ENCODE assay signal across 8 cellular contexts in genomic region chr6:139016337-139017213, GRCh38. TPM values are rescaled to one million over a fixed set of nuclear protein-coding genes. Genes with fewer than 3 reads are reported as not detected.
DNase-seq lines count a peak whose midpoint lies in the region; ATAC-seq lines count a peak whose summit lies in the region.

No MANE protein-coding gene starts in this region.

- intact Hi-C loops in dendritic cell treated with granulocyte-macrophage colony-stimulating factor and Interleukin-4, amounts not matched to agents 40 ng/mL and 50 ng/mL, for 4 days (cut with micrococcal nuclease), result no loop called here

- H3K4me1 Mint-ChIP-seq in dendritic cell treated with granulocyte-macrophage colony-stimulating factor and Interleukin-4, amounts not matched to agents 40 ng/mL and 50 ng/mL, for 4 days (ENCODE audit: low read depth), result peaks cover 17% of the 10 kb centered on the region

- DNase-seq in SIG-M5 treated with dmso at 0.1 percent for 504 hours (lab: John Stamatoyannopoulos, UW; ENCODE audit: unreplicated experiment) (peak; percentile 69), SIG-M5 (lab: John Stamatoyannopoulos, UW) (no peak), A172 (ENCODE audit: low spot score) (no peak), RKO (ENCODE audit: low spot score) (no peak), GM19240 (ENCODE audit: insufficient read length, low spot score) (no peak), AG20443 (ENCODE audit: low spot score) (no peak)

- no peak overlapping the region for H3K4me3 Mint-ChIP-seq in dendritic cell treated with granulocyte-macrophage colony-stimulating factor and Interleukin-4, amounts not matched to agents 40 ng/mL and 50 ng/mL, for 4 days

- H3K9me3 Mint-ChIP-seq in dendritic cell treated with granulocyte-macrophage colony-stimulating factor and Interleukin-4, amounts not matched to agents 40 ng/mL and 50 ng/mL, for 4 days, result no peaks in the 10 kb centered on the region

- H3K27ac Mint-ChIP-seq in dendritic cell treated with granulocyte-macrophage colony-stimulating factor and Interleukin-4, amounts not matched to agents 40 ng/mL and 50 ng/mL, for 4 days, result peak overlapping the region; percentile 56

- no peaks in the 10 kb centered on the region for H3K36me3 Mint-ChIP-seq in dendritic cell treated with granulocyte-macrophage colony-stimulating factor and Interleukin-4, amounts not matched to agents 40 ng/mL and 50 ng/mL, for 4 days (ENCODE audit: low read depth)

- peaks cover 5% of the 10 kb centered on the region for H3K27me3 Mint-ChIP-seq in dendritic cell treated with granulocyte-macrophage colony-stimulating factor and Interleukin-4, amounts not matched to agents 40 ng/mL and 50 ng/mL, for 4 days

- peak; percentile 83 for ATAC-seq in HG03354 (IDR thresholded peaks at IDR 0.05; ENCODE audit: poor library complexity, severe bottlenecking, unreplicated experiment)

RNA-seq across cellular contexts. Expression of gene ABRACL, which starts 12.0 kb away (rescaled TPM):
- 112 and 133 TPM in 2 replicates for total RNA-seq in A172 (2014; rRNA removed; shearing (Covaris generic))

RNA-seq across cellular contexts. Expression of gene REPS1, which starts 28.5 kb away (rescaled TPM):
- 21.4 and 26.0 TPM in 2 replicates for total RNA-seq in A172 (2014; rRNA removed; shearing (Covaris generic))
